Comparison of ENCODE assay signal across 36 cellular contexts in genomic region chrX:6262959-6263358, GRCh38. TPM values are rescaled to one million over a fixed set of nuclear protein-coding genes. Genes with fewer than 3 reads are reported as not detected.
"Had no signal": no experiment of that assay in that cellular context is flagged by ENCODE, and none has a peak within 500 bp of the region (broad histone marks: within the 10 kb centered on the region; RNA-seq: fewer than 3 reads in every experiment).

No MANE protein-coding gene starts in this region.

- H3K36me3 ChIP-seq: MG63 had no signal

- H3K27me3 ChIP-seq: MG63 had no signal

- H3K4me3 ChIP-seq: MG63 had no signal

- H3K9me3 ChIP-seq: MG63 had no signal

- DNase-seq: Karpas-422, Kasumi-1, MG63, MM.1S, MV-4-11, NCI-H1048, NCI-H1092, NCI-H1092 treated with DMSO at 0.1 percent for 48 hours, NCI-H1105, NCI-H1105 treated with DMSO at 0.1 percent for 48 hours, NCI-H1417, NCI-H1417 treated with DMSO at 0.1 percent for 48 hours, NCI-H1436, NCI-H1436 treated with DMSO at 0.1 percent for 48 hours, NCI-H146, NCI-H1694, NCI-H1694 treated with DMSO at 0.1 percent for 48 hours, NCI-H187, NCI-H187 treated with DMSO at 0.1 percent for 48 hours, NCI-H1930, NCI-H2029, NCI-H2029 treated with DMSO at 0.1 percent for 48 hours, NCI-H2081, NCI-H2081 treated with DMSO at 0.1 percent for 48 hours, NCI-H2107, NCI-H2171, NCI-H2171 treated with DMSO at 0.1 percent for 48 hours, NCI-H2227 treated with DMSO at 0.1 percent for 48 hours, NCI-H226, NCI-H345, NCI-H446, NCI-H446 treated with DMSO at 0.1 percent for 48 hours, NCI-H510A, NCI-H510A treated with DMSO at 0.1 percent for 48 hours had no signal

RNA-seq across cellular contexts. Expression of gene NLGN4X, which starts 34.3 kb away (rescaled TPM):
- total RNA-seq: LHCN-M2, NCI-H460 had no signal
